Comparison of ENCODE assay signal across 16 cellular contexts in the genomic region with DNA sequence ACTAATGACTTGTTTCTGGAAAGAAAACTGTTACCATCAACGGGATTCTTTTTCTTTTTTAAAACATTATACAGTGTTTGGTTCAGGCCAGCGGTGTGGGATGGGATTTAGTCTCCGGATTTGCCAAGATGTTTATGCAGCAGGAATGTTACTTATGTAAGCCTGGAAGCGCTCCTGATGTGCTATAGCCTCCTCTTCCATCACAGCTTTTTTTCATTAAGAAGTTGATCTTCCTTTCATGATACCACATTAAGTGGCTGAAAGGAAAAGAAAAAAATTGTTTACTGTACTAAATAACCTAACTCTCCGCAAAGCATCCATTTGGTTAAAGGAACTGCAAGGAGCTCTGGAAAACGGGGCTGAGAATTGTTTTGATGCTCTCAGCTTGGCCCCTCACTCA.
DNase-seq lines count a peak whose midpoint lies in the region; FAIRE-seq and TF ChIP-seq lines count a peak whose summit lies in the region.
"Had no signal": no experiment of that assay in that cellular context is flagged by ENCODE, and none has a peak within 500 bp of the region (broad histone marks: within the 10 kb centered on the region; RNA-seq: fewer than 3 reads in every experiment).

No MANE protein-coding gene starts in this region.

- FAIRE-seq in endothelial cell of umbilical vein (lab: Jason Lieb, UNC) (no peak), D721Med (lab: Jason Lieb, UNC) (no peak)

- peaks cover 38% of the 10 kb centered on the region for H3K4me1 Mint-ChIP-seq in nephron progenitor cell
- H3K4me1 Mint-ChIP-seq: CD4-positive, alpha-beta memory T cell had no signal

- H3K4me1 ChIP-seq in PC-9 (replicated peaks; ENCODE audit: insufficient read depth) (peaks cover 42% of the 10 kb centered on the region), endothelial cell of umbilical vein (ENCODE audit: control insufficient read depth, extremely low read depth, insufficient read depth, low read length) (peaks cover 9% of the 10 kb centered on the region)

- peaks cover 25% of the 10 kb centered on the region for H3F3A ChIP-seq in PC-9 (ENCODE audit: insufficient read depth, low read depth)

- peak; percentile 69 for DNase-seq in BJ (ENCODE audit: low read depth)
- no peak for DNase-seq in PC-9
- peak; percentile 3 for DNase-seq in endothelial cell of umbilical vein (ENCODE audit: low read depth, low spot score)
- DNase-seq in nephron progenitor cell = no peak
- no peak for DNase-seq in NCI-H748 (lab: John Stamatoyannopoulos, UW; ENCODE audit: unreplicated experiment)
- DNase-seq in G401 (ENCODE audit: low spot score) = no peak
- no peak for DNase-seq in effector CD4-positive, alpha-beta T cell
- DNase-seq in D721Med (ENCODE audit: insufficient read length, low spot score) = no peak
- DNase-seq: amygdala; CD4-positive, alpha-beta memory T cell; effector memory CD8-positive, alpha-beta T cell; NCI-H1105; retina; RPMI8226; stomach had no signal

- H3K27ac ChIP-seq in PC-9 (peak overlapping the region; percentile 73), endothelial cell of umbilical vein (ENCODE audit: insufficient read depth, low read depth, low read length) (no peak overlapping the region)

- no peaks in the 10 kb centered on the region for H3K9me2 ChIP-seq in PC-9 (ENCODE audit: insufficient read depth)

- H3K4me3 Mint-ChIP-seq in nephron progenitor cell = no peak overlapping the region
- H3K4me3 Mint-ChIP-seq: CD4-positive, alpha-beta memory T cell; effector memory CD8-positive, alpha-beta T cell had no signal

- POLR2A ChIA-PET in BJ (lab: Charles Lee) (no interaction called here), PC-9 (lab: Charles Lee; ENCODE audit: unreplicated experiment) (interaction anchor here (0.6 to 1.4 kb wide), 4 partner anchors 11 to 875 kb away, joined by 3 to 13 read pairs (median 6); no protein-coding TSS in a partner anchor), endothelial cell of umbilical vein (lab: Charles Lee) (no interaction called here)

- TF ChIP-seq POLR2A in endothelial cell of umbilical vein (IDR thresholded peaks at IDR 0.05; ENCODE audit: low read depth, low read length) = no peak

- no peak overlapping the region for H3K9ac ChIP-seq in endothelial cell of umbilical vein (replicated peaks; ENCODE audit: extremely low read depth, insufficient read depth, low read length)

- in situ Hi-C loops in G401 (cut with HindIII; ENCODE audit: low sequenced_read_pairs) = no loop called here

- H3K27me3 ChIP-seq in BJ (ENCODE audit: control insufficient read depth, insufficient read depth, low read length) = no peaks in the 10 kb centered on the region
- H3K27me3 ChIP-seq in PC-9 (ENCODE audit: insufficient read depth, low read depth) = no peaks in the 10 kb centered on the region
- peaks cover 0 to 1% of the 10 kb centered on the region in 2 experiments for H3K27me3 ChIP-seq in endothelial cell of umbilical vein (ENCODE audit: control insufficient read depth in 2 of 2, insufficient read depth in 2 of 2, low read length in 2 of 2)

- dilution Hi-C loops in endothelial cell of umbilical vein (cut with MboI; ENCODE audit: extremely low pct_ligation_motif_present, low sequenced_read_pairs) = no loop called here

- no peaks in the 10 kb centered on the region for H3K79me2 ChIP-seq in PC-9 (ENCODE audit: low read depth)
- H3K79me2 ChIP-seq in endothelial cell of umbilical vein (ENCODE audit: control insufficient read depth, insufficient read depth, low read length) = no peaks in the 10 kb centered on the region

- no peak for TF ChIP-seq CTCF in BJ (IDR thresholded peaks at IDR 0.05; ENCODE audit: insufficient read depth, low read depth, low read length)
- TF ChIP-seq CTCF in PC-9 (conservative IDR thresholded peaks at IDR 0.05) = no peak
- TF ChIP-seq CTCF in endothelial cell of umbilical vein (IDR thresholded peaks at IDR 0.05; ENCODE audit: extremely low read depth in 1 of 2, insufficient read depth in 1 of 2, low read depth in 1 of 2, low read length in 2 of 2) = no peak
- TF ChIP-seq CTCF in nephron progenitor cell (IDR thresholded peaks at IDR 0.05) = no peak
- no peak for TF ChIP-seq CTCF in D721Med (IDR thresholded peaks at IDR 0.05; ENCODE audit: insufficient read depth, missing control alignments)

- H2AFZ ChIP-seq in PC-9 = no peak overlapping the region
- H2AFZ ChIP-seq in endothelial cell of umbilical vein (ENCODE audit: low read depth, low read length) = no peak overlapping the region

- no peaks in the 10 kb centered on the region for H3K9me1 ChIP-seq in endothelial cell of umbilical vein (replicated peaks; ENCODE audit: control insufficient read depth, extremely low read depth, insufficient read depth, low read length)

- CTCF ChIA-PET in BJ (lab: Yijun Ruan, JAX) (interaction anchor here (1.0 to 1.7 kb wide), 4 partner anchors 26 to 106 kb away, joined by 3 to 7 read pairs (median 5); no protein-coding TSS in a partner anchor), PC-9 (lab: Charles Lee) (no interaction called here), endothelial cell of umbilical vein (lab: Charles Lee) (interaction anchor here (1.1 to 1.3 kb wide), 2 partner anchors 87 to 249 kb away, joined by 3 read pairs; no protein-coding TSS in a partner anchor)

- H3K9me3 ChIP-seq in PC-9 (ENCODE audit: insufficient read depth, low read depth) (0 out of 2 replicates have a peak, but pooled peaks cover 7% of the 10 kb centered on the region), endothelial cell of umbilical vein (replicated peaks; ENCODE audit: control insufficient read depth, insufficient read depth, low read length) (no peaks in the 10 kb centered on the region)
- H3K9me3 ChIP-seq: mucosa of descending colon, stomach had no signal

- H3K27ac Mint-ChIP-seq in nephron progenitor cell = peak overlapping the region; percentile 55
- H3K27ac Mint-ChIP-seq: CD4-positive, alpha-beta memory T cell; effector memory CD8-positive, alpha-beta T cell had no signal

- no peaks in the 10 kb centered on the region for H4K20me1 ChIP-seq in PC-9 (ENCODE audit: insufficient read depth)
- H4K20me1 ChIP-seq in endothelial cell of umbilical vein (replicated peaks; ENCODE audit: control insufficient read depth, extremely low read depth, insufficient read depth, low read length) = no peaks in the 10 kb centered on the region

- no TSS peak for BruUV-seq in PC-9 (replicated peaks; lab: Mats Ljungman, UMichigan)
- no TSS peak for BruUV-seq in endothelial cell of umbilical vein (replicated peaks; lab: Mats Ljungman, UMichigan)

- intact Hi-C loops in PC-9 (cut with micrococcal nuclease; ENCODE audit: unreplicated experiment) (loop anchor here (1.0 to 2.0 kb wide), 3 partner anchors 26 to 46 kb away; no protein-coding TSS in a partner anchor), endothelial cell of umbilical vein (cut with micrococcal nuclease) (no loop called here)

- H3K4me2 ChIP-seq in PC-9 = peak overlapping the region; percentile 61
- no peak overlapping the region for H3K4me2 ChIP-seq in endothelial cell of umbilical vein (ENCODE audit: insufficient read depth, low read length)

- peaks cover 6% of the 10 kb centered on the region for H3K9me3 Mint-ChIP-seq in nephron progenitor cell
- H3K9me3 Mint-ChIP-seq: CD4-positive, alpha-beta memory T cell; effector memory CD8-positive, alpha-beta T cell had no signal

- no peaks in the 10 kb centered on the region for H3K36me3 Mint-ChIP-seq in nephron progenitor cell (ENCODE audit: low read depth)
- H3K36me3 Mint-ChIP-seq: CD4-positive, alpha-beta memory T cell had no signal

- H3K36me3 ChIP-seq in BJ (ENCODE audit: control insufficient read depth, insufficient read depth, low read length) = no peaks in the 10 kb centered on the region
- no peaks in the 10 kb centered on the region for H3K36me3 ChIP-seq in PC-9 (ENCODE audit: low read depth)
- H3K36me3 ChIP-seq in endothelial cell of umbilical vein (ENCODE audit: control insufficient read depth in 2 of 2, extremely low read depth in 1 of 2, insufficient read depth in 2 of 2, low read length in 2 of 2) = no peaks in the 10 kb centered on the region
- H3K36me3 ChIP-seq: stomach had no signal

- H3K27me3 Mint-ChIP-seq in nephron progenitor cell (ENCODE audit: low read depth, poor library complexity) = peaks cover 6% of the 10 kb centered on the region

- H3K4me3 ChIP-seq in BJ (ENCODE audit: low read depth, low read length) (no peak overlapping the region), PC-9 (no peak overlapping the region), endothelial cell of umbilical vein (replicated peaks in 1 of 3; ENCODE audit: insufficient read depth in 1 of 3, low read depth in 1 of 3, low read length in 3 of 3) (no peak overlapping the region)
- H3K4me3 ChIP-seq: mucosa of descending colon, stomach had no signal

TF ChIP-seq in endothelial cell of umbilical vein, 7 proteins besides CTCF, POLR2A, EP300 and RAD21:
- TF ChIP-seq MYC (IDR thresholded peaks at IDR 0.05; ENCODE audit: low read depth, low read length) = no peak
- no peak for TF ChIP-seq GATA2 (IDR thresholded peaks at IDR 0.05; ENCODE audit: insufficient read depth, insufficient read length, low read depth, low read length)
- no peak for TF ChIP-seq POLR2AphosphoS5 (IDR thresholded peaks at IDR 0.05; ENCODE audit: insufficient read depth, low read depth, low read length)
- TF ChIP-seq, protein P1, sequence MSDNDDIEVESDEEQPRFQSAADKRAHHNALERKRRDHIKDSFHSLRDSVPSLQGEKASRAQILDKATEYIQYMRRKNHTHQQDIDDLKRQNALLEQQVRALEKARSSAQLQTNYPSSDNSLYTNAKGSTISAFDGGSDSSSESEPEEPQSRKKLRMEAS (IDR thresholded peaks at IDR 0.05; ENCODE audit: insufficient read depth, insufficient read length) = no peak
- no peak for TF ChIP-seq EZH2 (IDR thresholded peaks at IDR 0.05; ENCODE audit: borderline replicate concordance, low read depth, low read length, severe bottlenecking)
- no peak for TF ChIP-seq FOS (IDR thresholded peaks at IDR 0.05; ENCODE audit: borderline replicate concordance, insufficient read depth, low read length)
- TF ChIP-seq JUN (IDR thresholded peaks at IDR 0.05; ENCODE audit: borderline replicate concordance, insufficient read depth, insufficient read length, low read depth) = no peak

Comparison
In these comparisons a context has a peak if more than half of its experiments do, and no peak if none do; other contexts are left out.
1. DNase-seq: peak in BJ (single experiment) and endothelial cell of umbilical vein (single experiment); none in PC-9 (0 of 2), nephron progenitor cell (single experiment), NCI-H748 (single experiment), G401 (single experiment), effector CD4-positive, alpha-beta T cell (single experiment) and D721Med (single experiment).